1 cellular context compared by ENCODE assay signal in the genomic region with DNA sequence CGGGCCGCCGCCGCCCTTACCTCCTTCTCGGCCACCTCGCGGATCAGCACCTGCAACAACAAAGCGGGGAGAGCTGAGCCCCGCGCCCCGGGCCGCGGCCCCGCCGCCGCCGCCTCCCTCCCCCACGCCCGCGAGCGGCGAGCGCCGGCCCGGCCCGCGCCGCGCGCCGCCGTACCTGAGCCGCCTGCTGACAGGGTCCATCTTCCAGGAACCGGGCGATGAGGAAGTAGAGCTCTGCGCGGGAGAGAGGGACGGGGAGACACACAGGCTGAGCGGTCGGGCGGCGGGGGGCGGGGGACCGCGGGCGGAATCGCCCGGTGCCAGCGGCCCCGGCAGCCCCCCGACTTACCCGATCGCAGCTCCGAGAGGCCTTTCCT.
TF ChIP-seq lines count a peak whose summit lies in the region.

No MANE protein-coding gene starts in this region.

TF ChIP-seq in HEK293, 187 proteins besides CTCF, POLR2A, EP300 and RAD21 (continued from another document):
- TF ChIP-seq, protein P1, sequence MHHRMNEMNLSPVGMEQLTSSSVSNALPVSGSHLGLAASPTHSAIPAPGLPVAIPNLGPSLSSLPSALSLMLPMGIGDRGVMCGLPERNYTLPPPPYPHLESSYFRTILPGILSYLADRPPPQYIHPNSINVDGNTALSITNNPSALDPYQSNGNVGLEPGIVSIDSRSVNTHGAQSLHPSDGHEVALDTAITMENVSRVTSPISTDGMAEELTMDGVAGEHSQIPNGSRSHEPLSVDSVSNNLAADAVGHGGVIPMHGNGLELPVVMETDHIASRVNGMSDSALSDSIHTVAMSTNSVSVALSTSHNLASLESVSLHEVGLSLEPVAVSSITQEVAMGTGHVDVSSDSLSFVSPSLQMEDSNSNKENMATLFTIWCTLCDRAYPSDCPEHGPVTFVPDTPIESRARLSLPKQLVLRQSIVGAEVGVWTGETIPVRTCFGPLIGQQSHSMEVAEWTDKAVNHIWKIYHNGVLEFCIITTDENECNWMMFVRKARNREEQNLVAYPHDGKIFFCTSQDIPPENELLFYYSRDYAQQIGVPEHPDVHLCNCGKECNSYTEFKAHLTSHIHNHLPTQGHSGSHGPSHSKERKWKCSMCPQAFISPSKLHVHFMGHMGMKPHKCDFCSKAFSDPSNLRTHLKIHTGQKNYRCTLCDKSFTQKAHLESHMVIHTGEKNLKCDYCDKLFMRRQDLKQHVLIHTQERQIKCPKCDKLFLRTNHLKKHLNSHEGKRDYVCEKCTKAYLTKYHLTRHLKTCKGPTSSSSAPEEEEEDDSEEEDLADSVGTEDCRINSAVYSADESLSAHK (tag by site-specific recombination; IDR thresholded peaks at IDR 0.05), result no peak
- TF ChIP-seq, protein P2, sequence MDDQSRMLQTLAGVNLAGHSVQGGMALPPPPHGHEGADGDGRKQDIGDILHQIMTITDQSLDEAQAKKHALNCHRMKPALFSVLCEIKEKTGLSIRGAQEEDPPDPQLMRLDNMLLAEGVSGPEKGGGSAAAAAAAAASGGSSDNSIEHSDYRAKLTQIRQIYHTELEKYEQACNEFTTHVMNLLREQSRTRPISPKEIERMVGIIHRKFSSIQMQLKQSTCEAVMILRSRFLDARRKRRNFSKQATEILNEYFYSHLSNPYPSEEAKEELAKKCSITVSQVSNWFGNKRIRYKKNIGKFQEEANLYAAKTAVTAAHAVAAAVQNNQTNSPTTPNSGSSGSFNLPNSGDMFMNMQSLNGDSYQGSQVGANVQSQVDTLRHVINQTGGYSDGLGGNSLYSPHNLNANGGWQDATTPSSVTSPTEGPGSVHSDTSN (CRISPR knock-in tag; IDR thresholded peaks at IDR 0.05), result no peak
TF ChIP-seq in HEK293: peak in this region for 0.
